Comparison of ENCODE assay signal across 5 cellular contexts in the genomic region with DNA sequence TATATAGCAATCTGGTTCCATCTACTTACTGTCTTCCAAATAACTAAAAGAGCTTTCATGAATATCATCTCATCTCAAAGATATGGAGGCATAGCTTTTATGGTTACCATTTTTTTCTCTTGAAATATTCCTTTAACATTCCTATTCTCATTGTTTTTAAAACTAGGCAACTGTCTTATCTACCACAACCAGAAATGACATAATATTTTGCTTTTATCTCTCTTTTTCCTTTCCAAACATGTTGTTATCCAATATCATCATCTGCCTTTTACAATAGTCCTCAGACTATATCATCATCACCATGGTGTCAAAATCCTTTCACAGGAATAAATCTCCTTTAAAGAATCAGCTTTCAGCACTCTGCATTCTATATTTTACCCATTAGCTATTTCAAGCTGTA.
"Had no signal": no experiment of that assay in that cellular context is flagged by ENCODE, and none has a peak within 500 bp of the region (broad histone marks: within the 10 kb centered on the region; RNA-seq: fewer than 3 reads in every experiment).

No MANE protein-coding gene starts in this region.

- ATAC-seq: GM23338, K562 had no signal

- DNase-seq: H9, HCEC 1CT, IMR-90 had no signal

- H3K4me3 ChIP-seq: GM23338, K562 had no signal
